ENCODE assay signal across 6 cellular contexts in the genomic region with DNA sequence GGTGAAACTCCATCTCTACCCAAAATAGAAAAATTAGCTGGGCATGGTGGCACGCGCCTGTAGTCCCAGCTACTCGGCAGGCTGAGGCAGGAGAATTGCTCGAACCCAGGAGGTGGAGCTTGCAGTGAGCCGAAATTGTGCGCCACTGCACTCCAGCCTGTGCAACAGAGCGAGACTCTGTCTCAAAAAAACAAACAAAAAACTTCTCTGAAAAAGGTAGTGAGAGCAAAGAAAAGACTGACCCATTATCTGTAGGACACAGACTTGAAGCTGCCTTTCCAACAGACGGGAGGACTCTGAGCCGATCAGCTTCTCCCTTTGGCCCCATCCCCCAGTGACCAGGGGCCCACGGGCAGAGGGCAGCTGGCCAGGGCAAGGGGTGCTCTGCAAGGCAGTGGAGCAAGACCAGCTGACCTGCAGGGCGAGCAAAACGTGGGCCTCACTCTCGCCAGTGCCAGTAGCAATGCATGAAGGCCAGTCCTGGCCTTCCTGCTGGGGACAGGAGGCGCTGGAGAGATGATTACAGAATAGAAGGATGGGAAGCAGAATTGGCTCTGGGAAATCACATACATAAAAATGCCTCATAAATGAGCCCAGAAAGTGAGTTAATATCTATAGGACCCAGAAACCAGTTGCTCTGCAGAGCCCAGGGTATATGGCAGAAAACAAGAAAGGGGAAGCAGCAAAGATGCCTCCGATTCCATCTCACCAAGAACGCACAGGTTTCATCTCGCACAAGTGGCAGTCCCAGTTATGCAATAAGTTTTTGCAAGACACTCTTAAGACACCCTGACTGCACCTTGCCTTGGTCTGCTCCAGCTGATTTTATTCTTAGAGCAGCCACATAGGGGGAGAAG. TPM values are rescaled to one million over a fixed set of nuclear protein-coding genes. Genes with fewer than 3 reads are reported as not detected.
DNase-seq lines count a peak whose midpoint lies in the region; ATAC-seq, FAIRE-seq and TF ChIP-seq lines count a peak whose summit lies in the region.

No MANE protein-coding gene starts in this region.

- H3K9me3 ChIP-seq in HCT116 (ENCODE audit: control insufficient read depth in 1 of 2, insufficient read depth in 1 of 2, low read depth in 1 of 2, low read length in 2 of 2) = no peaks in the 10 kb centered on the region
- H3K9me3 ChIP-seq in astrocyte (ENCODE audit: insufficient read depth, low read depth, low read length) = no peaks in the 10 kb centered on the region
- no peaks in the 10 kb centered on the region for H3K9me3 ChIP-seq in parathyroid adenoma (ENCODE audit: control insufficient read depth, low read length)

- BruUV-seq in HCT116 (replicated peaks; lab: Mats Ljungman, UMichigan) = no TSS peak

- TF ChIP-seq RAD21 in HCT116 (IDR thresholded peaks at IDR 0.05; ENCODE audit: low read depth) = no peak

- H3K4me2 ChIP-seq in HCT116 (ENCODE audit: low read length) = peak overlapping the region; percentile 97
- peak overlapping the region; percentile 98 for H3K4me2 ChIP-seq in astrocyte (ENCODE audit: low read length)
- H3K4me2 ChIP-seq in parathyroid adenoma (ENCODE audit: low read length) = no peak overlapping the region

- H4K20me1 ChIP-seq in HCT116 (ENCODE audit: insufficient read depth) (no peaks in the 10 kb centered on the region), astrocyte (ENCODE audit: insufficient read depth, low read length) (peaks cover 71% of the 10 kb centered on the region)

- H3K9ac ChIP-seq in HCT116 (ENCODE audit: low read length) = no peak overlapping the region
- H3K9ac ChIP-seq in astrocyte (ENCODE audit: low read length) = peak overlapping the region; percentile 92
- H3K9ac ChIP-seq in parathyroid adenoma = no peak overlapping the region

- H3K4me3 Mint-ChIP-seq in astrocyte (ENCODE audit: unreplicated experiment) = peak overlapping the region; percentile 98

- H3K9me2 ChIP-seq in HCT116 (ENCODE audit: insufficient read depth) = no peaks in the 10 kb centered on the region

- no peak overlapping the region for H3K4me3 ChIP-seq in HCT116 (replicated peaks in 1 of 2; ENCODE audit: low read depth in 1 of 2, low read length in 2 of 2)
- H3K4me3 ChIP-seq in astrocyte (ENCODE audit: insufficient read depth, low read depth, low read length) = peak overlapping the region; percentile 96
- peak overlapping the region; percentile 5 for H3K4me3 ChIP-seq in parathyroid adenoma (ENCODE audit: low read depth, low read length)

- RAD21 ChIA-PET in HCT116 (lab: Charles Lee; ENCODE audit: low non-redundant PET in 1 of 2, low total read pairs in 2 of 2, uncharacterized antibody in 2 of 2, unreplicated experiment in 2 of 2) = no interaction called here

- H3K27me3 ChIP-seq in HCT116 (ENCODE audit: insufficient read depth, low read length) (no peaks in the 10 kb centered on the region), astrocyte (ENCODE audit: insufficient read depth, low read length) (no peaks in the 10 kb centered on the region), parathyroid adenoma (ENCODE audit: control insufficient read depth, insufficient read depth, low read length) (no peaks in the 10 kb centered on the region)

- TF ChIP-seq CTCF in HCT116 (IDR thresholded peaks at IDR 0.05 in 2 of 3, conservative IDR thresholded peaks at IDR 0.05 in 1 of 3; ENCODE audit: borderline replicate concordance in 1 of 3, insufficient read depth in 1 of 3, low read depth in 2 of 3, low read length in 2 of 3) (no peak), astrocyte (IDR thresholded peaks at IDR 0.05; ENCODE audit: insufficient read depth, low read depth, low read length) (no peak), parathyroid adenoma (IDR thresholded peaks at IDR 0.05) (no peak)

- H3K27ac Mint-ChIP-seq in astrocyte (ENCODE audit: unreplicated experiment) = peak overlapping the region; percentile 89

- H3K27ac ChIP-seq in HCT116 (ENCODE audit: low read depth, low read length) = peak overlapping the region; percentile 84
- H3K27ac ChIP-seq in astrocyte (ENCODE audit: low read depth, low read length) = no peak overlapping the region
- no peak overlapping the region for H3K27ac ChIP-seq in parathyroid adenoma

- peaks cover 25% of the 10 kb centered on the region for H3K36me3 Mint-ChIP-seq in astrocyte (ENCODE audit: low read depth, unreplicated experiment)

- H3K79me2 ChIP-seq in HCT116 (ENCODE audit: insufficient read depth, low read length) (peaks cover 76% of the 10 kb centered on the region), astrocyte (ENCODE audit: insufficient read depth, low read length) (peaks cover 70% of the 10 kb centered on the region), parathyroid adenoma (peaks cover 11% of the 10 kb centered on the region)

- H3K4me1 Mint-ChIP-seq in astrocyte (ENCODE audit: low read depth, unreplicated experiment) = peaks cover 31% of the 10 kb centered on the region

- CTCF ChIA-PET in HCT116 (lab: Charles Lee) = interaction anchor here (1.1 to 1.5 kb wide), 2 partner anchors 13 to 27 kb away, joined by 3 to 4 read pairs; no protein-coding TSS in a partner anchor

- no peak for TF ChIP-seq POLR2A in HCT116 (IDR thresholded peaks at IDR 0.05; ENCODE audit: borderline replicate concordance, extremely low read depth, insufficient read depth, insufficient read length)

- FAIRE-seq in astrocyte (lab: Jason Lieb, UNC) = no peak

- DNase-seq in HCT116 (ENCODE audit: low read depth, low spot score) = no peak
- DNase-seq in astrocyte (ENCODE audit: low read depth) = no peak
- DNase-seq in NCI-H524 (lab: John Stamatoyannopoulos, UW) = no peak
- DNase-seq in NCI-H2081 treated with DMSO at 0.1 percent for 48 hours (lab: John Stamatoyannopoulos, UW) = no peak

- no peaks in the 10 kb centered on the region for H3K9me3 Mint-ChIP-seq in astrocyte (ENCODE audit: unreplicated experiment)

- POLR2A ChIA-PET in HCT116 (lab: Charles Lee) = interaction anchor here (1.7 to 5.5 kb wide), 4 partner anchors 11 to 29 kb away, joined by 6 to 56 read pairs (median 24); partner anchors contain the start of gene CDC42BPG

- H3K27me3 Mint-ChIP-seq in astrocyte (ENCODE audit: low read depth, unreplicated experiment) = no peaks in the 10 kb centered on the region

- ATAC-seq in HCT116 = no peak
- ATAC-seq in GM18909 (IDR thresholded peaks at IDR 0.05; ENCODE audit: poor library complexity, unreplicated experiment) = no peak

- H3K4me1 ChIP-seq in HCT116 (ENCODE audit: control insufficient read depth in 1 of 2, insufficient read depth in 2 of 2, low read length in 2 of 2) = peaks cover 22 to 47% of the 10 kb centered on the region in 2 experiments
- peaks cover 42% of the 10 kb centered on the region for H3K4me1 ChIP-seq in astrocyte (ENCODE audit: insufficient read depth, low read length)
- peaks cover 12% of the 10 kb centered on the region for H3K4me1 ChIP-seq in parathyroid adenoma

- intact Hi-C loops in HCT116 (cut with micrococcal nuclease) = no loop called here

- H2AFZ ChIP-seq in HCT116 (ENCODE audit: low read depth, low read length, poor library complexity, severe bottlenecking) (no peak overlapping the region), astrocyte (ENCODE audit: low read depth, low read length) (no peak overlapping the region), parathyroid adenoma (no peak overlapping the region)

- peaks cover 19 to 44% of the 10 kb centered on the region in 2 experiments for H3K36me3 ChIP-seq in HCT116 (ENCODE audit: control insufficient read depth in 1 of 2, insufficient read depth in 2 of 2, low read length in 2 of 2)
- H3K36me3 ChIP-seq in astrocyte (ENCODE audit: insufficient read depth, low read length) = peaks cover 15% of the 10 kb centered on the region
- H3K36me3 ChIP-seq in parathyroid adenoma (ENCODE audit: control insufficient read depth, insufficient read depth, low read length) = no peaks in the 10 kb centered on the region

TF ChIP-seq in HCT116, 20 proteins besides CTCF, POLR2A, EP300 and RAD21 (continues in another document):
- TF ChIP-seq FOSL1 (IDR thresholded peaks at IDR 0.05; ENCODE audit: low read depth) (no peak), SP1 (IDR thresholded peaks at IDR 0.05; ENCODE audit: low read depth) (no peak), CEBPB (IDR thresholded peaks at IDR 0.05; ENCODE audit: low read depth) (no peak), ZBTB33 (IDR thresholded peaks at IDR 0.05; ENCODE audit: extremely low read depth, insufficient replicate concordance, low read length) (no peak), ZNF274 (IDR thresholded peaks at IDR 0.05; ENCODE audit: low read depth, low read length) (no peak), CBX3 (IDR thresholded peaks at IDR 0.05; ENCODE audit: low read depth) (no peak), ZFX (IDR thresholded peaks at IDR 0.05) (no peak)

RNA-seq across cellular contexts. Expression of gene EHD1, which starts 2.8 kb away (rescaled TPM):
- 48.1 TPM for total RNA-seq in HCT116 (2021; ENCODE audit: unreplicated experiment)
- polyA plus RNA-seq in HCT116 (2012) = 43.5 and 70.0 TPM in 2 replicates
- total RNA-seq in astrocyte = 182 and 201 TPM in 2 replicates

RNA-seq across cellular contexts. Expression of gene CDC42BPG, which starts 31.1 kb away (rescaled TPM):
- total RNA-seq in HCT116 (2021; ENCODE audit: unreplicated experiment) (30.1 TPM), astrocyte (2.0 and 4.6 TPM in 2 replicates)
- polyA plus RNA-seq in HCT116 (2012) = 19.3 TPM in 2 replicates

RNA-seq across cellular contexts. Expression of gene ATG2A, which starts 41.4 kb away (rescaled TPM):
- total RNA-seq in HCT116 (2021; ENCODE audit: unreplicated experiment) = 24.7 TPM
- polyA plus RNA-seq in HCT116 (2012) = 16.7 and 18.3 TPM in 2 replicates
- 21.4 and 21.8 TPM in 2 replicates for total RNA-seq in astrocyte

RNA-seq across cellular contexts. Expression of gene PPP2R5B, which starts 48.9 kb away (rescaled TPM):
- total RNA-seq in HCT116 (2021; ENCODE audit: unreplicated experiment) (10.9 TPM), astrocyte (22.5 and 24.1 TPM in 2 replicates)
- 14.2 and 15.1 TPM in 2 replicates for polyA plus RNA-seq in HCT116 (2012)

Comparison
In these comparisons a context has a peak if more than half of its experiments do, and no peak if none do; other contexts are left out.
1. H3K4me3 ChIP-seq: peak in astrocyte (single experiment) and parathyroid adenoma (single experiment); none in HCT116 (0 of 2).